In the genomic region with DNA sequence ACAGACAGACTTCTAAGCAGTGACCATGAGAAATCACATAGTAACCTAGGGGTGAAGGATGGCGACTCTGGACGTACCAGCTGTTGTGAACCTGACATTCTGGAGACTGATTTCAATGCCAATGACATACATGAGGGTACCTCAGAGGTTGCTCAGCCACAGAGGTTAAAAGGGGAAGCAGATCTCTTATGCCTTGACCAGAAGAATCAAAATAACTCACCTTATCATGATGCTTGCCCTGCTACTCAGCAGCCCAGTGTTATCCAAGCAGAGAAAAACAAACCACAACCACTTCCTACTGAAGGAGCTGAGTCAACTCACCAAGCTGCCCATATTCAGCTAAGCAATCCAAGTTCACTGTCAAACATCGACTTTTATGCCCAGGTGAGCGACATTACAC, we compare ENCODE assay signal across 8 cellular contexts. TPM values are rescaled to one million over a fixed set of nuclear protein-coding genes. Genes with fewer than 3 reads are reported as not detected.
DNase-seq lines count a peak whose midpoint lies in the region; ATAC-seq, FAIRE-seq and TF ChIP-seq lines count a peak whose summit lies in the region.

No MANE protein-coding gene starts in this region.

- no peaks in the 10 kb centered on the region for H3K27me3 ChIP-seq in CD8-positive, alpha-beta T cell (ENCODE audit: insufficient read depth, low read length)
- peaks cover 9% of the 10 kb centered on the region for H3K27me3 ChIP-seq in astrocyte (ENCODE audit: insufficient read depth, low read length)

- no peaks in the 10 kb centered on the region for H3K79me2 ChIP-seq in astrocyte (ENCODE audit: insufficient read depth, low read length)

- no peak for TF ChIP-seq CTCF in CD8-positive, alpha-beta T cell (IDR thresholded peaks at IDR 0.05)
- no peak for TF ChIP-seq CTCF in astrocyte (IDR thresholded peaks at IDR 0.05; ENCODE audit: insufficient read depth, low read depth, low read length)

- H3K36me3 Mint-ChIP-seq in CD8-positive, alpha-beta T cell, result no peaks in the 10 kb centered on the region
- no peaks in the 10 kb centered on the region for H3K36me3 Mint-ChIP-seq in astrocyte (ENCODE audit: low read depth, unreplicated experiment)

- FAIRE-seq in astrocyte (lab: Jason Lieb, UNC), result no peak

- H3K27ac ChIP-seq in CD8-positive, alpha-beta T cell (ENCODE audit: low read depth, low read length), result no peak overlapping the region
- no peak overlapping the region for H3K27ac ChIP-seq in astrocyte (ENCODE audit: low read depth, low read length)

- no peak overlapping the region for H3K4me3 ChIP-seq in CD8-positive, alpha-beta T cell (ENCODE audit: low read depth, low read length)
- no peak overlapping the region for H3K4me3 ChIP-seq in astrocyte (ENCODE audit: insufficient read depth, low read depth, low read length)

- intact Hi-C loops in CD8-positive, alpha-beta T cell (cut with DNase I, micrococcal nuclease), result no loop called here

- H3K9me3 ChIP-seq in CD8-positive, alpha-beta T cell (ENCODE audit: low read length), result no peaks in the 10 kb centered on the region
- no peaks in the 10 kb centered on the region for H3K9me3 ChIP-seq in astrocyte (ENCODE audit: insufficient read depth, low read depth, low read length)

- DNase-seq in CD8-positive, alpha-beta T cell, result peak in 1 of 7 experiments; percentile 0
- peak; percentile 56 for DNase-seq in astrocyte (ENCODE audit: low read depth)
- DNase-seq in T-helper 9 cell, result no peak
- no peak for DNase-seq in NCI-H524 treated with DMSO at 0.1 percent for 48 hours (lab: John Stamatoyannopoulos, UW)
- DNase-seq in NCI-H1092 (lab: John Stamatoyannopoulos, UW), result no peak

- H3K27me3 Mint-ChIP-seq in CD8-positive, alpha-beta T cell (ENCODE audit: low read depth), result peaks cover 20% of the 10 kb centered on the region
- no peaks in the 10 kb centered on the region for H3K27me3 Mint-ChIP-seq in astrocyte (ENCODE audit: low read depth, unreplicated experiment)

- H3K36me3 ChIP-seq in CD8-positive, alpha-beta T cell (ENCODE audit: insufficient read depth, low read length), result no peaks in the 10 kb centered on the region
- H3K36me3 ChIP-seq in astrocyte (ENCODE audit: insufficient read depth, low read length), result no peaks in the 10 kb centered on the region

- peak overlapping the region; percentile 38 for H3K4me2 ChIP-seq in astrocyte (ENCODE audit: low read length)

- no peak overlapping the region for H3K27ac Mint-ChIP-seq in CD8-positive, alpha-beta T cell
- peak overlapping the region; percentile 35 for H3K27ac Mint-ChIP-seq in astrocyte (ENCODE audit: unreplicated experiment)

- ATAC-seq in CD8-positive, alpha-beta T cell, result peak; percentile 42
- ATAC-seq in GM21390 (IDR thresholded peaks at IDR 0.05; ENCODE audit: unreplicated experiment), result peak; percentile 83
- ATAC-seq in HG03520 (IDR thresholded peaks at IDR 0.05; ENCODE audit: unreplicated experiment), result peak; percentile 88
- ATAC-seq in GM19324 (IDR thresholded peaks at IDR 0.05; ENCODE audit: low FRiP score, unreplicated experiment), result no peak

- no peak overlapping the region for H2AFZ ChIP-seq in astrocyte (ENCODE audit: low read depth, low read length)

- H3K9me3 Mint-ChIP-seq in CD8-positive, alpha-beta T cell, result no peaks in the 10 kb centered on the region
- H3K9me3 Mint-ChIP-seq in astrocyte (ENCODE audit: unreplicated experiment), result no peaks in the 10 kb centered on the region

- no peaks in the 10 kb centered on the region for H4K20me1 ChIP-seq in astrocyte (ENCODE audit: insufficient read depth, low read length)

- H3K4me1 ChIP-seq in CD8-positive, alpha-beta T cell (ENCODE audit: insufficient read depth, low read length), result peaks cover 4% of the 10 kb centered on the region
- peaks cover 7% of the 10 kb centered on the region for H3K4me1 ChIP-seq in astrocyte (ENCODE audit: insufficient read depth, low read length)

- POLR2A ChIA-PET in CD8-positive, alpha-beta T cell (lab: Charles Lee), result no interaction called here

- peaks cover 21% of the 10 kb centered on the region for H3K4me1 Mint-ChIP-seq in CD8-positive, alpha-beta T cell (ENCODE audit: low read depth)
- H3K4me1 Mint-ChIP-seq in astrocyte (ENCODE audit: low read depth, unreplicated experiment), result peaks cover 7% of the 10 kb centered on the region

- CTCF ChIA-PET in CD8-positive, alpha-beta T cell (lab: Charles Lee), result interaction anchor here (1.8 kb wide), 1 partner anchor 49 kb away, joined by 4 read pairs; no protein-coding TSS in a partner anchor

- H3K4me3 Mint-ChIP-seq in CD8-positive, alpha-beta T cell, result no peak overlapping the region
- H3K4me3 Mint-ChIP-seq in astrocyte (ENCODE audit: unreplicated experiment), result no peak overlapping the region

- H3K9ac ChIP-seq in astrocyte (ENCODE audit: low read length), result no peak overlapping the region

RNA-seq across cellular contexts. Expression of a gene that starts 38.0 kb away (rescaled TPM):
- 1 to 10 TPM; 1.6 to 2.9 TPM for total RNA-seq in CD8-positive, alpha-beta T cell
- total RNA-seq in astrocyte, result 1.2 and 1.3 TPM in 2 replicates
